ENCODE assay signal across 22 cellular contexts in the genomic region with DNA sequence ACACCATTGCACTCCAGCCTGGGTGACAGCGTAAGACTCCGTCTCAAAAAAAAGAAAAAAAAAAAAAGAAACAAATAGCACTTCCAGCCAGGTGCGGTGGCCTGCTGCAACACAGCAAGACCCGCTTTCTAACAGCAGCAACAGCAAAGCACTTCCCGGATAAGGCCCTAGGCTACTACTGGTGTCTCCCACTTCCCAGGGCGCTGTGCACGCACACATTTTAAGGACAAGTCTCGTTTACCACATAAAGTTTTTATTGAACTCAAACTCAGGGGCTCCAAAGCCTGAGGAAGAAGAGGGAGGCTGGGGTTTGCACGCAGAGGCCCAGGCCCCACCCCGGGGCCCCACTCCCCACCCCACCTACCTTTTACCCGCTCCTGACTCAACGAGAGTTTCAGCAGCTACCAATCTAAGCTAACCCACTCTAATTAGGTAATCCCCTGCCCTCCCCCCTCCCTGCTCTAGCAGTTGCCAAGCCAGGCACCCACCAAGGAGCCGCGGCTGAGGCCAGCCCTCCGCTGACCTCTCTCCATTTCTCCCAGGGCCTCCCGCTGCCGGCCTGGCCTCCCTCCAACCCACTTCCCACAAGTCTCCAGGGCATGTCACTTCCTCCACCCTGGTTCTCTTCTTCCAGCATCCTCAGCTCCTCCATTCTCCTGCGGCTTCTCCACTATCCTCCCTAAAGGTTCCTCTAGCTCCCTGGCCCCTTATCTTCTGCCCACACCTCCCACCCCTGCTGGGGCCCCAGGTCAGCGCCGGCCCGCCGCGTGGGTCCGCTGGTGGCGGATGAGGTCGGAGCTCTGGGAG. TPM values are rescaled to one million over a fixed set of nuclear protein-coding genes. Genes with fewer than 3 reads are reported as not detected.
A peak's percentile ranks its signal among the peaks of the same experiment; 100 is the strongest.
DNase-seq lines count a peak whose midpoint lies in the region; ATAC-seq, FAIRE-seq and TF ChIP-seq lines count a peak whose summit lies in the region.
"Had no signal": no experiment of that assay in that cellular context is flagged by ENCODE, and none has a peak within 500 bp of the region (broad histone marks: within the 10 kb centered on the region; RNA-seq: fewer than 3 reads in every experiment).

No MANE protein-coding gene starts in this region.

- peak; percentile 57 for TF ChIP-seq POLR2A in endothelial cell of umbilical vein (IDR thresholded peaks at IDR 0.05; ENCODE audit: low read depth, low read length)

- no peaks in the 10 kb centered on the region for H3K9me3 Mint-ChIP-seq in stimulated activated memory B cell treated with anti-CD40 and anti-IgM and Interleukin-4, amounts not matched to agents 10 μg/mL and 1 μg/mL and 100 μg/mL, for 72 hours
- H3K9me3 Mint-ChIP-seq: activated B cell treated with CpG ODN at 0.5 μM for 24 hours; activated naive CD8-positive, alpha-beta T cell treated with anti-CD3 and anti-CD28 coated beads, Interleukin-2, amount 10 ng/mL, durations not matched to agents 7 days and 5 days; nephron progenitor cell had no signal

- peaks cover 0 to 37% of the 10 kb centered on the region in 2 donors for H3K4me1 ChIP-seq in right atrium auricular region
- peaks cover 4% of the 10 kb centered on the region for H3K4me1 ChIP-seq in endothelial cell of umbilical vein (ENCODE audit: control insufficient read depth, extremely low read depth, insufficient read depth, low read length)
- peaks cover 4 to 5% of the 10 kb centered on the region in 2 donors for H3K4me1 ChIP-seq in small intestine (ENCODE audit: control insufficient read depth in 2 of 2, insufficient read depth in 1 of 2, low read depth in 1 of 2, low read length in 1 of 2)

- CTCF ChIA-PET in endothelial cell of umbilical vein (lab: Charles Lee) = interaction anchor here (2.4 kb wide), 1 partner anchor 12 kb away, joined by 5 read pairs; no protein-coding TSS in a partner anchor

- H3K27ac Mint-ChIP-seq in stimulated activated memory B cell treated with anti-CD40 and anti-IgM and Interleukin-4, amounts not matched to agents 10 μg/mL and 1 μg/mL and 100 μg/mL, for 72 hours = no peak overlapping the region
- H3K27ac Mint-ChIP-seq: activated B cell treated with CpG ODN at 0.5 μM for 24 hours, nephron progenitor cell had no signal

- FAIRE-seq in endothelial cell of umbilical vein (lab: Jason Lieb, UNC) = no peak
- no peak for FAIRE-seq in small intestine (lab: Jason Lieb, UNC)

- no peak overlapping the region for H3K4me2 ChIP-seq in endothelial cell of umbilical vein (ENCODE audit: insufficient read depth, low read length)

- H3K4me3 ChIP-seq in right atrium auricular region (no peak overlapping the region), endothelial cell of umbilical vein (replicated peaks in 1 of 3; ENCODE audit: insufficient read depth in 1 of 3, low read depth in 1 of 3, low read length in 3 of 3) (no peak overlapping the region), small intestine (ENCODE audit: low read depth in 1 of 2, low read length in 2 of 2) (no peak overlapping the region)
- H3K4me3 ChIP-seq: gastrocnemius medialis, lung, sigmoid colon had no signal

- H3K27me3 ChIP-seq in right atrium auricular region = no peaks in the 10 kb centered on the region
- no peaks in the 10 kb centered on the region for H3K27me3 ChIP-seq in endothelial cell of umbilical vein (ENCODE audit: control insufficient read depth in 2 of 2, insufficient read depth in 2 of 2, low read length in 2 of 2)
- no peaks in the 10 kb centered on the region for H3K27me3 ChIP-seq in small intestine (ENCODE audit: control insufficient read depth in 2 of 2, insufficient read depth in 2 of 2, low read length in 2 of 2)
- H3K27me3 ChIP-seq: BE2C, gastrocnemius medialis, sigmoid colon had no signal

- peak overlapping the region; percentile 5 for H3K4me3 Mint-ChIP-seq in stimulated activated memory B cell treated with anti-CD40 and anti-IgM and Interleukin-4, amounts not matched to agents 10 μg/mL and 1 μg/mL and 100 μg/mL, for 72 hours
- H3K4me3 Mint-ChIP-seq: activated naive CD8-positive, alpha-beta T cell treated with anti-CD3 and anti-CD28 coated beads, Interleukin-2, amount 10 ng/mL, durations not matched to agents 7 days and 5 days had no signal

- dilution Hi-C loops in endothelial cell of umbilical vein (cut with MboI; ENCODE audit: extremely low pct_ligation_motif_present, low sequenced_read_pairs) = no loop called here

- no peaks in the 10 kb centered on the region for H3K27me3 Mint-ChIP-seq in stimulated activated memory B cell treated with anti-CD40 and anti-IgM and Interleukin-4, amounts not matched to agents 10 μg/mL and 1 μg/mL and 100 μg/mL, for 72 hours
- H3K27me3 Mint-ChIP-seq: activated B cell treated with CpG ODN at 0.5 μM for 24 hours; activated naive CD8-positive, alpha-beta T cell treated with anti-CD3 and anti-CD28 coated beads, Interleukin-2, amount 10 ng/mL, durations not matched to agents 7 days and 5 days had no signal

- H3K79me2 ChIP-seq in endothelial cell of umbilical vein (ENCODE audit: control insufficient read depth, insufficient read depth, low read length) = no peaks in the 10 kb centered on the region

- DNase-seq in left cardiac atrium (peak; percentile 51), right atrium auricular region (ENCODE audit: low spot score) (no peak), NCI-H69 (lab: John Stamatoyannopoulos, UW) (peak; percentile 40), endothelial cell of umbilical vein (ENCODE audit: low read depth, low spot score) (no peak), NCI-H524 treated with DMSO at 0.1 percent for 48 hours (lab: John Stamatoyannopoulos, UW) (no peak), small intestine (no peak), HuH-7.5 (ENCODE audit: low spot score) (no peak)
- DNase-seq: activated B cell treated with CpG ODN at 0.5 μM for 24 hours; activated naive CD8-positive, alpha-beta T cell treated with anti-CD3 and anti-CD28 coated beads, Interleukin-2, amount 10 ng/mL, durations not matched to agents 7 days and 5 days; BE2C; DMS79; gastrocnemius medialis; Karpas-422; NCI-H446 treated with DMSO at 0.1 percent for 48 hours; nephron progenitor cell; sigmoid colon; stimulated activated CD4-positive, alpha-beta T cell treated with anti-CD3 and anti-CD28 coated beads, Interleukin-4, amount 100 ng/mL, for 1 hour; stimulated activated CD8-positive, alpha-beta memory T cell treated with anti-CD3 and anti-CD28 coated beads, Interleukin-4, amount 100 ng/mL, for 48 hours had no signal

- BruUV-seq in endothelial cell of umbilical vein (replicated peaks; lab: Mats Ljungman, UMichigan) = no TSS peak

- TF ChIP-seq CTCF in right atrium auricular region (IDR thresholded peaks at IDR 0.05) (no peak), endothelial cell of umbilical vein (IDR thresholded peaks at IDR 0.05; ENCODE audit: extremely low read depth in 1 of 2, insufficient read depth in 1 of 2, low read depth in 1 of 2, low read length in 2 of 2) (no peak)

- H3K36me3 Mint-ChIP-seq in stimulated activated memory B cell treated with anti-CD40 and anti-IgM and Interleukin-4, amounts not matched to agents 10 μg/mL and 1 μg/mL and 100 μg/mL, for 72 hours = peaks cover 34% of the 10 kb centered on the region

- no peaks in the 10 kb centered on the region for H3K36me3 ChIP-seq in right atrium auricular region
- H3K36me3 ChIP-seq in endothelial cell of umbilical vein (ENCODE audit: control insufficient read depth in 2 of 2, extremely low read depth in 1 of 2, insufficient read depth in 2 of 2, low read length in 2 of 2) = no peaks in the 10 kb centered on the region
- H3K36me3 ChIP-seq in small intestine (ENCODE audit: control insufficient read depth in 2 of 2, insufficient read depth in 2 of 2, low read length in 2 of 2) = no peaks in the 10 kb centered on the region

- H4K20me1 ChIP-seq in endothelial cell of umbilical vein (replicated peaks; ENCODE audit: control insufficient read depth, extremely low read depth, insufficient read depth, low read length) = no peaks in the 10 kb centered on the region

- POLR2A ChIA-PET in endothelial cell of umbilical vein (lab: Charles Lee) = no interaction called here

- no peak for ATAC-seq in left cardiac atrium
- ATAC-seq in stimulated activated memory B cell treated with anti-CD40 and anti-IgM and Interleukin-4, amounts not matched to agents 10 μg/mL and 1 μg/mL and 100 μg/mL, for 72 hours = no peak
- ATAC-seq: gastrocnemius medialis had no signal

- no peaks in the 10 kb centered on the region for H3K9me1 ChIP-seq in endothelial cell of umbilical vein (replicated peaks; ENCODE audit: control insufficient read depth, extremely low read depth, insufficient read depth, low read length)

- no peak overlapping the region for H3K9ac ChIP-seq in endothelial cell of umbilical vein (replicated peaks; ENCODE audit: extremely low read depth, insufficient read depth, low read length)

- no peak overlapping the region for H3K27ac ChIP-seq in right atrium auricular region
- no peak overlapping the region for H3K27ac ChIP-seq in endothelial cell of umbilical vein (ENCODE audit: insufficient read depth, low read depth, low read length)
- H3K27ac ChIP-seq in small intestine (ENCODE audit: low read depth in 1 of 2, low read length in 1 of 2) = no peak overlapping the region
- H3K27ac ChIP-seq: HL-60, sigmoid colon had no signal

- WGBS in small intestine, 3 donors = 77 to 84% (median 81%) methylated on average over 25 to 26 of the region's 26 CpGs

- no peak overlapping the region for H2AFZ ChIP-seq in endothelial cell of umbilical vein (ENCODE audit: low read depth, low read length)

- no peaks in the 10 kb centered on the region for H3K9me3 ChIP-seq in right atrium auricular region
- H3K9me3 ChIP-seq in endothelial cell of umbilical vein (replicated peaks; ENCODE audit: control insufficient read depth, insufficient read depth, low read length) = no peaks in the 10 kb centered on the region
- no peaks in the 10 kb centered on the region for H3K9me3 ChIP-seq in small intestine (ENCODE audit: control insufficient read depth, low read depth)
- H3K9me3 ChIP-seq: BE2C, gastrocnemius medialis, sigmoid colon had no signal

- intact Hi-C loops in left cardiac atrium (cut with DNase I) = no loop called here
- intact Hi-C loops in endothelial cell of umbilical vein (cut with micrococcal nuclease) = no loop called here

- H3K4me1 Mint-ChIP-seq in stimulated activated memory B cell treated with anti-CD40 and anti-IgM and Interleukin-4, amounts not matched to agents 10 μg/mL and 1 μg/mL and 100 μg/mL, for 72 hours = peaks cover 32% of the 10 kb centered on the region

RNA-seq across cellular contexts. Expression of a gene that starts 2.4 kb away (rescaled TPM):
- 10 to 100 TPM; 46.4 to 55.5 TPM for total RNA-seq in left cardiac atrium
- 10 to 100 TPM; 41.1 to 51.4 TPM for total RNA-seq in right atrium auricular region
- 24.7 and 25.1 TPM in 2 replicates for total RNA-seq in endothelial cell of umbilical vein
- polyA plus RNA-seq in endothelial cell of umbilical vein = 24.2 and 35.2 TPM in 2 replicates
- polyA plus RNA-seq in endothelial cell of umbilical vein (2011; cell fraction: cytosol; rRNA removed) = 19.2 and 23.6 TPM in 2 replicates
- polyA plus RNA-seq in endothelial cell of umbilical vein (2011; cell fraction: nucleus; rRNA removed) = 17.9 and 19.2 TPM in 2 replicates
- 14.8 and 22.0 TPM in 2 replicates for polyA plus RNA-seq in endothelial cell of umbilical vein (2012)
- polyA minus RNA-seq in endothelial cell of umbilical vein = 8.2 and 10.7 TPM in 2 replicates
- 23.0 TPM for polyA minus RNA-seq in endothelial cell of umbilical vein (2011; cell fraction: cytosol; rRNA and poly(A)+ RNA removed)
- polyA minus RNA-seq in endothelial cell of umbilical vein (2011; cell fraction: nucleus; rRNA and poly(A)+ RNA removed) = 4.7 and 7.5 TPM in 2 replicates
- polyA plus RNA-seq in small intestine = 10 to 100 TPM; 42.7 to 71.6 (median 48.9) TPM

RNA-seq across cellular contexts. Expression of a gene that starts 10.7 kb away (rescaled TPM):
- total RNA-seq in left cardiac atrium (1 to 10 TPM; 8.0 to 8.2 TPM), right atrium auricular region (10 to 100 TPM; 13.3 to 16.2 TPM), endothelial cell of umbilical vein (7.2 and 8.6 TPM in 2 replicates)
- polyA plus RNA-seq in endothelial cell of umbilical vein (6.4 and 7.0 TPM in 2 replicates), small intestine (1 to 10 TPM; 7.6 to 9.8 (median 7.8) TPM)
- polyA plus RNA-seq in endothelial cell of umbilical vein (2011; cell fraction: cytosol; rRNA removed) = 4.4 and 5.2 TPM in 2 replicates
- polyA plus RNA-seq in endothelial cell of umbilical vein (2011; cell fraction: nucleus; rRNA removed) = 3.4 and 3.9 TPM in 2 replicates
- 2.3 and 3.0 TPM in 2 replicates for polyA plus RNA-seq in endothelial cell of umbilical vein (2012)
- polyA minus RNA-seq in endothelial cell of umbilical vein = 4.7 and 5.0 TPM in 2 replicates
- 6.6 TPM for polyA minus RNA-seq in endothelial cell of umbilical vein (2011; cell fraction: cytosol; rRNA and poly(A)+ RNA removed)
- polyA minus RNA-seq in endothelial cell of umbilical vein (2011; cell fraction: nucleus; rRNA and poly(A)+ RNA removed) = 4.0 and 4.6 TPM in 2 replicates

RNA-seq across cellular contexts. Expression of a gene that starts 34.2 kb away (rescaled TPM):
- total RNA-seq in left cardiac atrium (1 to 10 TPM; 5.7 to 8.7 TPM), right atrium auricular region (10 to 100 TPM; 12.0 to 16.9 TPM), endothelial cell of umbilical vein (10.7 and 12.1 TPM in 2 replicates)
- polyA plus RNA-seq in endothelial cell of umbilical vein (5.0 and 7.9 TPM in 2 replicates), small intestine (1 to 10 TPM; 5.4 to 6.3 (median 6.0) TPM)
- 3.0 and 3.9 TPM in 2 replicates for polyA plus RNA-seq in endothelial cell of umbilical vein (2011; cell fraction: cytosol; rRNA removed)
- 5.8 and 6.2 TPM in 2 replicates for polyA plus RNA-seq in endothelial cell of umbilical vein (2011; cell fraction: nucleus; rRNA removed)
- polyA plus RNA-seq in endothelial cell of umbilical vein (2012) = 3.8 and 4.2 TPM in 2 replicates
- polyA minus RNA-seq in endothelial cell of umbilical vein = 4.8 and 5.0 TPM in 2 replicates
- polyA minus RNA-seq in endothelial cell of umbilical vein (2011; cell fraction: cytosol; rRNA and poly(A)+ RNA removed) = 5.7 TPM
- 3.6 and 4.1 TPM in 2 replicates for polyA minus RNA-seq in endothelial cell of umbilical vein (2011; cell fraction: nucleus; rRNA and poly(A)+ RNA removed)

RNA-seq across cellular contexts. Expression of a gene that starts 47.5 kb away (rescaled TPM):
- total RNA-seq in left cardiac atrium (10 to 100 TPM in 1 of 2 donors, 1 to 10 TPM in 1; 7.9 to 12.5 TPM), right atrium auricular region (10 to 100 TPM in 1 of 2 donors, 1 to 10 TPM in 1; 9.6 to 13.5 TPM), endothelial cell of umbilical vein (10.5 and 10.9 TPM in 2 replicates)
- polyA plus RNA-seq in endothelial cell of umbilical vein (5.4 and 7.5 TPM in 2 replicates), small intestine (10 to 100 TPM; 16.3 to 46.7 (median 32.4) TPM)
- 3.2 and 6.2 TPM in 2 replicates for polyA plus RNA-seq in endothelial cell of umbilical vein (2011; cell fraction: cytosol; rRNA removed)
- polyA plus RNA-seq in endothelial cell of umbilical vein (2011; cell fraction: nucleus; rRNA removed) = 10.7 and 12.9 TPM in 2 replicates
- polyA plus RNA-seq in endothelial cell of umbilical vein (2012) = 5.1 and 5.5 TPM in 2 replicates
- 1.5 and 2.4 TPM in 2 replicates for polyA minus RNA-seq in endothelial cell of umbilical vein
- 1.3 TPM for polyA minus RNA-seq in endothelial cell of umbilical vein (2011; cell fraction: cytosol; rRNA and poly(A)+ RNA removed)
- polyA minus RNA-seq in endothelial cell of umbilical vein (2011; cell fraction: nucleus; rRNA and poly(A)+ RNA removed) = 2.4 and 3.9 TPM in 2 replicates

RNA-seq across cellular contexts. Expression of a gene that starts 51.4 kb away (rescaled TPM):
- total RNA-seq in left cardiac atrium (1 to 10 TPM; 3.3 to 3.9 TPM), right atrium auricular region (1 to 10 TPM; 2.0 to 2.6 TPM), endothelial cell of umbilical vein (not detected in 2 replicates)
- polyA plus RNA-seq in endothelial cell of umbilical vein (not detected in 2 replicates), small intestine (1 to 10 TPM; 1.1 to 2.8 (median 2.4) TPM)
- polyA plus RNA-seq in endothelial cell of umbilical vein (2011; cell fraction: cytosol; rRNA removed) = not detected in 2 replicates
- not detected in 2 replicates for polyA plus RNA-seq in endothelial cell of umbilical vein (2011; cell fraction: nucleus; rRNA removed)
- polyA plus RNA-seq in endothelial cell of umbilical vein (2012) = not detected in 2 replicates
- polyA minus RNA-seq in endothelial cell of umbilical vein = not detected in 2 replicates
- not detected for polyA minus RNA-seq in endothelial cell of umbilical vein (2011; cell fraction: cytosol; rRNA and poly(A)+ RNA removed)
- polyA minus RNA-seq in endothelial cell of umbilical vein (2011; cell fraction: nucleus; rRNA and poly(A)+ RNA removed) = not detected in 2 replicates
- total RNA-seq: chondrocyte had no signal

Comparison
In these comparisons a context has a peak if more than half of its experiments do, and no peak if none do; other contexts are left out.
1. DNase-seq: peak in left cardiac atrium (single experiment) and NCI-H69 (single experiment); none in right atrium auricular region (single experiment), endothelial cell of umbilical vein (single experiment), NCI-H524 treated with DMSO at 0.1 percent for 48 hours (single experiment), small intestine (single experiment) and HuH-7.5 (single experiment).